Comparison of ENCODE assay signal across 12 cellular contexts in genomic region chr3:77042892-77043291, GRCh38. TPM values are rescaled to one million over a fixed set of nuclear protein-coding genes. Genes with fewer than 3 reads are reported as not detected.
DNase-seq lines count a peak whose midpoint lies in the region; ATAC-seq and TF ChIP-seq lines count a peak whose summit lies in the region.
"Had no signal": no experiment of that assay in that cellular context is flagged by ENCODE, and none has a peak within 500 bp of the region (broad histone marks: within the 10 kb centered on the region; RNA-seq: fewer than 3 reads in every experiment).

No MANE protein-coding gene starts in this region.

- H3K9ac ChIP-seq in SK-N-SH (no peak overlapping the region), SU-DHL-6 (ENCODE audit: low read length) (no peak overlapping the region)

- no peaks in the 10 kb centered on the region for H3K79me2 ChIP-seq in SK-N-SH (ENCODE audit: insufficient read depth)
- no peaks in the 10 kb centered on the region for H3K79me2 ChIP-seq in SU-DHL-6 (ENCODE audit: insufficient read depth, low read length)
- H3K79me2 ChIP-seq in hepatocyte: peaks cover 44% of the 10 kb centered on the region

- H3F3A ChIP-seq in SK-N-SH (replicated peaks; ENCODE audit: insufficient read depth): no peaks in the 10 kb centered on the region
- no peaks in the 10 kb centered on the region for H3F3A ChIP-seq in SU-DHL-6 (ENCODE audit: insufficient read depth)

- no peaks in the 10 kb centered on the region for H3K36me3 ChIP-seq in SK-N-SH (replicated peaks in 1 of 2; ENCODE audit: control insufficient read depth in 1 of 2, insufficient read depth in 2 of 2, low read length in 1 of 2)
- no peaks in the 10 kb centered on the region for H3K36me3 ChIP-seq in SU-DHL-6 (ENCODE audit: low read length)
- H3K36me3 ChIP-seq in hepatocyte (replicated peaks; ENCODE audit: insufficient read depth, low read depth): no peaks in the 10 kb centered on the region
- no peaks in the 10 kb centered on the region for H3K36me3 ChIP-seq in upper lobe of right lung
- no peaks in the 10 kb centered on the region for H3K36me3 ChIP-seq in effector memory CD4-positive, alpha-beta T cell (ENCODE audit: control insufficient read depth, insufficient read depth, low read length)

- CTCF ChIA-PET in SK-N-SH (lab: Yijun Ruan, JAX): interaction anchor here (0.6 to 2.5 kb wide), 6 partner anchors 17 to 1603 kb away, joined by 3 to 11 read pairs (median 4); no protein-coding TSS in a partner anchor

- H3K4me1 ChIP-seq in SK-N-SH (ENCODE audit: control insufficient read depth in 1 of 2, insufficient read depth in 2 of 2, low read depth in 1 of 2, low read length in 1 of 2) (peaks cover 0 to 2% of the 10 kb centered on the region in 2 experiments; a peak in 2 of 4 replicates), hepatocyte (ENCODE audit: insufficient read depth) (no peaks in the 10 kb centered on the region), upper lobe of right lung (no peaks in the 10 kb centered on the region)
- no peaks in the 10 kb centered on the region for H3K4me1 ChIP-seq in effector memory CD4-positive, alpha-beta T cell (ENCODE audit: control insufficient read depth, insufficient read depth, low read length, poor library complexity, severe bottlenecking)

- H3K9me2 ChIP-seq in SK-N-SH (no peaks in the 10 kb centered on the region), SU-DHL-6 (replicated peaks; ENCODE audit: insufficient read depth, low read length) (no peaks in the 10 kb centered on the region), hepatocyte (replicated peaks; ENCODE audit: insufficient read depth) (no peaks in the 10 kb centered on the region)

- WGBS in SK-N-SH (ENCODE audit: low lambda C conversion rate): 21% methylated on average over 2 of the region's 2 CpGs
- 21% methylated on average over 2 of the region's 2 CpGs for WGBS in hepatocyte (ENCODE audit: low lambda C conversion rate, missing lambda C conversion rate)

- no peaks in the 10 kb centered on the region for H4K20me1 ChIP-seq in SK-N-SH (ENCODE audit: insufficient read depth)
- H4K20me1 ChIP-seq in SU-DHL-6 (ENCODE audit: low read depth, low read length): no peaks in the 10 kb centered on the region
- H4K20me1 ChIP-seq in hepatocyte (ENCODE audit: insufficient read depth, poor library complexity, severe bottlenecking): no peaks in the 10 kb centered on the region

- H3K27ac ChIP-seq in SK-N-SH (ENCODE audit: low read depth in 2 of 2, low read length in 1 of 2) (no peak overlapping the region), SU-DHL-6 (ENCODE audit: low read depth, low read length) (no peak overlapping the region), hepatocyte (no peak overlapping the region), upper lobe of right lung (no peak overlapping the region)
- H3K27ac ChIP-seq in effector memory CD4-positive, alpha-beta T cell (ENCODE audit: insufficient read depth, low read length, poor library complexity, severe bottlenecking): no peak overlapping the region

- POLR2A ChIA-PET in SK-N-SH (lab: Yijun Ruan, JAX): no interaction called here

- no peak for TF ChIP-seq EP300 in SK-N-SH (IDR thresholded peaks at IDR 0.05; ENCODE audit: borderline replicate concordance in 1 of 2, low read depth in 1 of 2, low read length in 1 of 2)

- intact Hi-C loops in upper lobe of right lung (cut with DNase I): loop anchor here (10.0 kb wide), 1 partner anchor 212 kb away; no protein-coding TSS in a partner anchor

- peaks cover 27% of the 10 kb centered on the region for H3K27me3 ChIP-seq in SK-N-SH (ENCODE audit: insufficient read depth)
- H3K27me3 ChIP-seq in SU-DHL-6 (ENCODE audit: low read length): no peaks in the 10 kb centered on the region
- no peaks in the 10 kb centered on the region for H3K27me3 ChIP-seq in hepatocyte
- peaks cover 36% of the 10 kb centered on the region for H3K27me3 ChIP-seq in upper lobe of right lung
- peaks cover 6% of the 10 kb centered on the region for H3K27me3 ChIP-seq in effector memory CD4-positive, alpha-beta T cell (replicated peaks; ENCODE audit: control insufficient read depth, insufficient read depth, low read length, poor library complexity, severe bottlenecking)

- H3K4me3 ChIP-seq in SK-N-SH (ENCODE audit: low read depth in 2 of 2, low read length in 1 of 2) (peak overlapping the region in 1 of 2 experiments; percentile 14; a peak in 1 of 4 replicates), SU-DHL-6 (ENCODE audit: insufficient read depth, low read length, poor library complexity, severe bottlenecking) (no peak overlapping the region), hepatocyte (no peak overlapping the region), upper lobe of right lung (peak overlapping the region; percentile 54)
- no peak overlapping the region for H3K4me3 ChIP-seq in effector memory CD4-positive, alpha-beta T cell (ENCODE audit: insufficient read depth, low read depth, low read length, poor library complexity, severe bottlenecking)

- TF ChIP-seq CTCF in SK-N-SH (IDR thresholded peaks at IDR 0.05): 0 out of 2 replicates have a peak, but pooled peaks have one; percentile 15
- TF ChIP-seq CTCF in SU-DHL-6 (IDR thresholded peaks at IDR 0.05; ENCODE audit: insufficient read depth, low read length, poor library complexity, severe bottlenecking): peak; percentile 10
- TF ChIP-seq CTCF in hepatocyte (IDR thresholded peaks at IDR 0.05; ENCODE audit: poor library complexity): peak; percentile 44
- TF ChIP-seq CTCF in upper lobe of right lung (IDR thresholded peaks at IDR 0.05): no peak

- H3K9me3 ChIP-seq in SK-N-SH (no peaks in the 10 kb centered on the region), SU-DHL-6 (ENCODE audit: insufficient read depth, low read length) (no peaks in the 10 kb centered on the region), hepatocyte (ENCODE audit: low read depth) (no peaks in the 10 kb centered on the region), upper lobe of right lung (no peaks in the 10 kb centered on the region)
- no peaks in the 10 kb centered on the region for H3K9me3 ChIP-seq in effector memory CD4-positive, alpha-beta T cell (ENCODE audit: control insufficient read depth, low read length)

- ATAC-seq in SK-N-SH treated with all-trans-retinoic acid at 6 μM for 48 hours (no peak), upper lobe of right lung (no peak), HG02678 (IDR thresholded peaks at IDR 0.05; ENCODE audit: unreplicated experiment) (no peak)

- peak; percentile 43 for TF ChIP-seq RAD21 in SK-N-SH (IDR thresholded peaks at IDR 0.05; ENCODE audit: low read length)

- DNase-seq in SK-N-SH: peak; percentile 30
- DNase-seq in hepatocyte (ENCODE audit: low spot score): peak; percentile 7
- DNase-seq in upper lobe of right lung: no peak
- no peak for DNase-seq in activated CD4-positive, alpha-beta T cell treated with anti-CD3 and anti-CD28 coated beads, Interleukin-2, amount 50 U/mL, for 4 hours
- DNase-seq in effector memory CD4-positive, alpha-beta T cell: no peak
- DNase-seq: central memory CD4-positive, alpha-beta T cell; stimulated activated CD4-positive, alpha-beta T cell treated with anti-CD3 and anti-CD28 coated beads, Interleukin-12 subunit alpha, Interleukin-12 subunit beta, amount 100 ng/mL, for 4 hours had no signal

- H3K4me2 ChIP-seq in SK-N-SH (no peak overlapping the region), SU-DHL-6 (ENCODE audit: low read depth, low read length, poor library complexity, severe bottlenecking) (no peak overlapping the region), hepatocyte (peak overlapping the region; percentile 88)

- H2AFZ ChIP-seq in SK-N-SH (ENCODE audit: low read depth) (no peak overlapping the region), SU-DHL-6 (ENCODE audit: low read depth, low read length, severe bottlenecking) (no peak overlapping the region), hepatocyte (no peak overlapping the region)

TF ChIP-seq in SK-N-SH, 30 proteins besides CTCF, POLR2A, EP300 and RAD21 (continues in another document):
- no peak for TF ChIP-seq RCOR1 (IDR thresholded peaks at IDR 0.05; ENCODE audit: low read length)

TF ChIP-seq in SK-N-SH treated with all-trans-retinoic acid at 6 μM for 48 hours, 23 proteins besides CTCF, POLR2A, EP300 and RAD21 (continues in another document):
- TF ChIP-seq RARB (CRISPR knock-in tag; IDR thresholded peaks at IDR 0.05): no peak
- TF ChIP-seq TOX (CRISPR knock-in tag; IDR thresholded peaks at IDR 0.05; ENCODE audit: borderline replicate concordance): no peak
- no peak for TF ChIP-seq SNAI2 (CRISPR knock-in tag; IDR thresholded peaks at IDR 0.05)
- no peak for TF ChIP-seq ZFP30 (CRISPR knock-in tag; IDR thresholded peaks at IDR 0.05)
- TF ChIP-seq GLIS3 (CRISPR knock-in tag; IDR thresholded peaks at IDR 0.05): no peak
- TF ChIP-seq CREB5 (CRISPR knock-in tag; IDR thresholded peaks at IDR 0.05; ENCODE audit: low read depth): no peak
- TF ChIP-seq ZNF8 (CRISPR knock-in tag; IDR thresholded peaks at IDR 0.05): no peak
- no peak for TF ChIP-seq ISL1 (CRISPR knock-in tag; IDR thresholded peaks at IDR 0.05)
- no peak for TF ChIP-seq CSDC2 (CRISPR knock-in tag; IDR thresholded peaks at IDR 0.05)

RNA-seq across cellular contexts. Expression of gene ROBO2, which starts 3.0 kb away (rescaled TPM):
- polyA plus RNA-seq in SK-N-SH (2012; rRNA removed) (0.02 TPM in 1 of 2 replicates, not detected in the other), hepatocyte (1.2 and 3.4 TPM in 2 replicates)
- polyA plus RNA-seq in SK-N-SH (2012; cell fraction: cytosol; rRNA removed): 0.06 and 0.12 TPM in 2 replicates
- 0.19 and 0.23 TPM in 2 replicates for polyA plus RNA-seq in SK-N-SH (2012; cell fraction: nucleus; rRNA removed)
- total RNA-seq in hepatocyte (13.0 and 14.3 TPM in 2 replicates), upper lobe of right lung (27.1 TPM)
- total RNA-seq: T-helper 2 cell treated with Interferon-gamma antibody and Interleukin-4, amounts not matched to agents 100 ng/mL and 5 ng/mL, for 36 hours had no signal
- polyA plus RNA-seq: CD14-positive monocyte had no signal

Comparison
In these comparisons a context has a peak if more than half of its experiments do, and no peak if none do; other contexts are left out.
1. DNase-seq: peak in SK-N-SH (single experiment) and hepatocyte (single experiment); none in upper lobe of right lung (single experiment), activated CD4-positive, alpha-beta T cell treated with anti-CD3 and anti-CD28 coated beads, Interleukin-2, amount 50 U/mL, for 4 hours (0 of 2) and effector memory CD4-positive, alpha-beta T cell (0 of 3).